2 cellular contexts compared by ENCODE assay signal in genomic region chr4:152072001-152072485, GRCh38.
TF ChIP-seq lines count a peak whose summit lies in the region.

No MANE protein-coding gene starts in this region.

TF ChIP-seq in HepG2, 621 proteins besides CTCF, POLR2A, EP300 and RAD21:
- TF ChIP-seq MAFK (conservative IDR thresholded peaks at IDR 0.05 in 1 of 2, IDR thresholded peaks at IDR 0.05 in 1 of 2; ENCODE audit: low read length in 2 of 2) (peak; percentile 38 to 44; a peak in 3 of 4 replicates), MAFF (IDR thresholded peaks at IDR 0.05; ENCODE audit: low read depth, low read length) (peak; percentile 41), ZSCAN25 (CRISPR knock-in tag; IDR thresholded peaks at IDR 0.05) (no peak), KLF16 (CRISPR knock-in tag; IDR thresholded peaks at IDR 0.05) (no peak), NFKBIZ (CRISPR knock-in tag; IDR thresholded peaks at IDR 0.05) (no peak), SNAPC4 (CRISPR knock-in tag; IDR thresholded peaks at IDR 0.05) (no peak)
TF ChIP-seq in HepG2: peak in this region for 2.

TF ChIP-seq in H1, 55 proteins besides CTCF, POLR2A, EP300 and RAD21 (continued from another document):
- TF ChIP-seq CBX8 (IDR thresholded peaks at IDR 0.05; ENCODE audit: borderline replicate concordance, low read depth, low read length) (no peak), SIRT6 (IDR thresholded peaks at IDR 0.05; ENCODE audit: low read length) (no peak), KDM4A (IDR thresholded peaks at IDR 0.05; ENCODE audit: low read depth, low read length, severe bottlenecking) (no peak), BACH1 (IDR thresholded peaks at IDR 0.05; ENCODE audit: low read length) (no peak), CEBPB (IDR thresholded peaks at IDR 0.05; ENCODE audit: low read depth, low read length) (no peak), ASH2L (IDR thresholded peaks at IDR 0.05; ENCODE audit: low read length) (no peak), TAF1 (IDR thresholded peaks at IDR 0.05; ENCODE audit: low read depth, low read length) (no peak), GABPA (IDR thresholded peaks at IDR 0.05; ENCODE audit: borderline replicate concordance, insufficient read depth, low read length) (no peak), RFX5 (IDR thresholded peaks at IDR 0.05; ENCODE audit: borderline replicate concordance, low read depth, low read length) (no peak), TCF12 (IDR thresholded peaks at IDR 0.05; ENCODE audit: low read depth, low read length) (no peak), ATF3 (IDR thresholded peaks at IDR 0.05; ENCODE audit: insufficient read depth, low read depth, low read length) (no peak), KDM5A (IDR thresholded peaks at IDR 0.05; ENCODE audit: low read length) (no peak), TAF7 (optimal IDR thresholded peaks at IDR 0.05; ENCODE audit: borderline replicate concordance, low read depth, low read length) (no peak), CHD2 (IDR thresholded peaks at IDR 0.05; ENCODE audit: low read length) (no peak), SIN3A (conservative IDR thresholded peaks at IDR 0.05 in 1 of 2, IDR thresholded peaks at IDR 0.05 in 1 of 2; ENCODE audit: low read depth in 1 of 2, low read length in 2 of 2) (no peak), TBP (IDR thresholded peaks at IDR 0.05; ENCODE audit: low read depth, low read length) (no peak), SP2 (IDR thresholded peaks at IDR 0.05; ENCODE audit: low read length) (no peak), RNF2 (IDR thresholded peaks at IDR 0.05; ENCODE audit: borderline replicate concordance, low read depth, low read length, missing control alignments, poor library complexity, severe bottlenecking) (no peak)
